ENCODE assay signal across 1 cellular context in genomic region chr17:42458497-42459255, GRCh38.
TF ChIP-seq lines count a peak whose summit lies in the region.

Gene ATP6V0A1, plus strand, starts transcription at chr17:42458878. Its CDS starts 2,017 bp downstream, at chr17:42460895.

TF ChIP-seq in K562, 482 proteins besides CTCF, POLR2A, EP300 and RAD21 (continued from another document):
- TF ChIP-seq CUX1 (CRISPR knock-in tag; IDR thresholded peaks at IDR 0.05) (no peak), EGR1 (conservative IDR thresholded peaks at IDR 0.05) (peak; percentile 95), HLTF (IDR thresholded peaks at IDR 0.05) (no peak), RNF2 (IDR thresholded peaks at IDR 0.05) (0 out of 2 replicates have a peak, but pooled peaks have one; percentile 17), NBN (IDR thresholded peaks at IDR 0.05; ENCODE audit: low read depth) (peak; percentile 69; the same call in 1 of the 2 replicates), CHD2 (IDR thresholded peaks at IDR 0.05; ENCODE audit: low read depth, low read length) (0 out of 2 replicates have a peak, but pooled peaks have one; percentile 20), SREBF1 (IDR thresholded peaks at IDR 0.05; ENCODE audit: borderline replicate concordance, low read depth, low read length) (no peak), ETV1 (tag; conservative IDR thresholded peaks at IDR 0.05; ENCODE audit: low read depth) (no peak), TAL1 (IDR thresholded peaks at IDR 0.05) (0 out of 2 replicates have a peak, but pooled peaks have one; percentile 4), KLF16 (IDR thresholded peaks at IDR 0.05) (no peak)
